In the genomic region with DNA sequence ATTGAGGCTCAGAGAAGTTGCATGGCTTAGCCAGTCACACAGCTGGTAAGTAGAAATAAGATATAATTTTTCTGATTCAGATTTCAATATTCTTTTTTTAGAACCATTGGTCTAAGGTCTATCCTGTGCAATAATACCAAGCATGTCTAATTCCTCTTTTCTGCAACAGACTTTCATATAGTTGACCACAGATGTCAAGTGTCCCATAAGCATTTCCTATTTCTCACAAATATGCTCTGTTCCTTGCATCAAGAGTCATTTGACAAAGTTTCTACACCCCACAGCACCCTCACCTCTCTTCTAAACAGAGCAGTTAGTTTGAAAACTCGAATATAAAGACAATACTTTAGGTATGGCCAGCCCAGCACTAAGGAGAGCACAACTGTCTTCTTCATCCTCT, we compare ENCODE assay signal across 11 cellular contexts. TPM values are rescaled to one million over a fixed set of nuclear protein-coding genes. Genes with fewer than 3 reads are reported as not detected.
A peak's percentile ranks its signal among the peaks of the same experiment; 100 is the strongest.
DNase-seq lines count a peak whose midpoint lies in the region; ATAC-seq, FAIRE-seq and TF ChIP-seq lines count a peak whose summit lies in the region.
"Had no signal": no experiment of that assay in that cellular context is flagged by ENCODE, and none has a peak within 500 bp of the region (broad histone marks: within the 10 kb centered on the region; RNA-seq: fewer than 3 reads in every experiment).

No MANE protein-coding gene starts in this region.

- no peaks in the 10 kb centered on the region for H3K36me3 Mint-ChIP-seq in naive thymus-derived CD8-positive, alpha-beta T cell

- H3K4me3 Mint-ChIP-seq in naive thymus-derived CD8-positive, alpha-beta T cell = no peak overlapping the region

- H3K27ac Mint-ChIP-seq in naive thymus-derived CD8-positive, alpha-beta T cell = no peak overlapping the region

- POLR2A ChIA-PET in naive thymus-derived CD8-positive, alpha-beta T cell (lab: Charles Lee) = no interaction called here

- DNase-seq in GM12891 (ENCODE audit: insufficient read length, low spot score) = no peak
- peak; percentile 76 for DNase-seq in SKM-1 (lab: John Stamatoyannopoulos, UW; ENCODE audit: unreplicated experiment)
- no peak for DNase-seq in activated gamma-delta T cell (lab: John Stamatoyannopoulos, UW)
- DNase-seq in activated CD4-positive, alpha-beta T cell treated with anti-CD3 and anti-CD28 coated beads, Interleukin-2, amount 50 U/mL, for 48 hours = no peak
- no peak for DNase-seq in NCI-H345 (lab: John Stamatoyannopoulos, UW)
- no peak for DNase-seq in naive thymus-derived CD8-positive, alpha-beta T cell
- DNase-seq: activated gamma-delta T cell treated with Interleukin-2 at 50 U/mL for 16 hours, NCI-H1417, sigmoid colon had no signal

- H3K27me3 Mint-ChIP-seq in naive thymus-derived CD8-positive, alpha-beta T cell = peaks cover 0 to 12% (median 0%) of the 10 kb centered on the region in 5 donors

- peak; percentile 75 for FAIRE-seq in GM12891 (lab: Jason Lieb, UNC)

- H3K9me3 Mint-ChIP-seq in naive thymus-derived CD8-positive, alpha-beta T cell = no peaks in the 10 kb centered on the region

- ATAC-seq in GM21367 (IDR thresholded peaks at IDR 0.05; ENCODE audit: unreplicated experiment) (peak; percentile 75), HG03108 (IDR thresholded peaks at IDR 0.05; ENCODE audit: unreplicated experiment) (peak; percentile 75)
- ATAC-seq in naive thymus-derived CD8-positive, alpha-beta T cell = no peak

- H3K4me1 Mint-ChIP-seq in naive thymus-derived CD8-positive, alpha-beta T cell = peaks cover 0 to 16% (median 0%) of the 10 kb centered on the region in 4 donors

- TF ChIP-seq POLR2A in GM12891 (IDR thresholded peaks at IDR 0.05; ENCODE audit: low read depth, low read length) = no peak

TF ChIP-seq in GM12891, 5 proteins besides CTCF, POLR2A, EP300 and RAD21:
- TF ChIP-seq SPI1 (IDR thresholded peaks at IDR 0.05; ENCODE audit: low read depth, low read length) = peak; percentile 83
- no peak for TF ChIP-seq POU2F2 (IDR thresholded peaks at IDR 0.05; ENCODE audit: low read depth, low read length)
- no peak for TF ChIP-seq PAX5 (IDR thresholded peaks at IDR 0.05; ENCODE audit: insufficient read depth, low read length, severe bottlenecking)
- TF ChIP-seq POLR2AphosphoS5 (IDR thresholded peaks at IDR 0.05; ENCODE audit: low read depth, low read length) = no peak

RNA-seq across cellular contexts. Expression of gene SACS, which starts 26.8 kb away (rescaled TPM):
- 9.5 TPM for polyA plus RNA-seq in GM12891 (2012; ENCODE audit: low read depth, missing spikeins)
- 10 to 100 TPM; 28.4 to 31.0 TPM for total RNA-seq in naive thymus-derived CD8-positive, alpha-beta T cell
- 1 to 10 TPM; 2.1 to 3.4 (median 3.1) TPM for polyA plus RNA-seq in naive thymus-derived CD8-positive, alpha-beta T cell

Comparison
In these comparisons a context has a peak if more than half of its experiments do, and no peak if none do; other contexts are left out.
1. ATAC-seq: peak in GM21367 (single experiment) and HG03108 (single experiment); none in naive thymus-derived CD8-positive, alpha-beta T cell (0 of 2).